In the genomic region with DNA sequence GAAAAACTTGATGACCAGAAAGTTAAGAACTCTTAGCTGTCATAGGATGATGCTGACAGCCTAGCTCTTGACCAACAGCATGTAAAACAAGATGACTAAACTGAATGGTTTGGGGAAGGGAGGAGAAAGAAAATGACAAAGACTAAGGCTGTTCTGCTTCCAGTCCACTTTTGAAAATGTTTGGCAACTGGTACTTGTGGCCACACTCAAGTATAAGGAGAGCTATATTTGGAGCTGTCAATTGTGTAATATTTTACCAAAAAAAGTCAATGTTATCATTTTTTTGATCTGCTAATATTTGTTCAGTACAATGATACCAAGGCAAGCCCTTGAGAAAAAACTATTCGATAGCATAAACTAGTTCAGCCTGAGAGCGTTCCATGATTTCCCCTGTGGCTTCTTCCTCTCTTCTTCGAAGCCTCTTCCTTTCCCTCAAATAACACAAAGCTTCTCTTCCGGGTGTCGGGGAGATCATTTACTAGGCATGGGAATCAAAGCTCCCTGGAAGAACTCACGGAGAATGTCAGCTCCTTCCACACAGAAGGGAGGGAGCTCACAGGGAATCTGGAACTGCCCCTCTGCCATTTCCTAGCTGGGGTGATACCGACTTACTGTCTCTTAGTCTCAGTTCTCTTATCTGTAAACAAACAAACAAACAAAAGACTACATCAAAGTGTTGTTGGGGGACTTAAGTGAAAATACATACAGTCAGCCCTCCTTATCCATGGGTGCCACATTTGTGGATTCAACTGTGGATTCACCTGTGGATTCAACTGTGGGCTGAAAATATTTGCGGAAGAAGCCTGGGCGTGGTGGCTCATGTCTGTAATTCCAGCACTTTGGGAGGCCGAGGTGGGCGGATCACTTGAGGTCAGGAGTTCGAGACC, we compare ENCODE assay signal across 15 cellular contexts.
DNase-seq lines count a peak whose midpoint lies in the region; ATAC-seq and TF ChIP-seq lines count a peak whose summit lies in the region.
"Had no signal": no experiment of that assay in that cellular context is flagged by ENCODE, and none has a peak within 500 bp of the region (broad histone marks: within the 10 kb centered on the region; RNA-seq: fewer than 3 reads in every experiment).

No MANE protein-coding gene starts in this region.

- H3K4me3 Mint-ChIP-seq in HFFc6: no peak overlapping the region
- H3K4me3 Mint-ChIP-seq: activated CD8-positive, alpha-beta memory T cell treated with anti-CD3 and anti-CD28 coated beads, Interleukin-2, amount 10 ng/mL, durations not matched to agents 7 days and 5 days; B cell had no signal

- peak overlapping the region; percentile 42; the same call in 1 of the 2 replicates for H3K4me3 ChIP-seq in ACC112 (ENCODE audit: low read depth, low read length)
- H3K4me3 ChIP-seq in choroid plexus epithelial cell (ENCODE audit: low read depth, low read length): no peak overlapping the region
- H3K4me3 ChIP-seq in mesenchymal stem cell (ENCODE audit: insufficient read depth in 1 of 2, low read depth in 1 of 2, low read length in 2 of 2): peak overlapping the region in 1 of 2 experiments; percentile 32

- no peak overlapping the region for H2BK120ac ChIP-seq in mesenchymal stem cell (ENCODE audit: low read depth, low read length)

- no peak overlapping the region for H2BK5ac ChIP-seq in mesenchymal stem cell (ENCODE audit: low read depth, low read length, poor library complexity, severe bottlenecking)

- no peak overlapping the region for H3K18ac ChIP-seq in mesenchymal stem cell (ENCODE audit: low read depth in 1 of 2, low read length in 2 of 2)

- intact Hi-C loops in posterior cingulate gyrus (cut with DNase I): no loop called here

- H3K4me2 ChIP-seq in mesenchymal stem cell (ENCODE audit: low read length, poor library complexity, severe bottlenecking): no peak overlapping the region
- H3K4me2 ChIP-seq: KMS-11 had no signal

- H3K4me1 ChIP-seq in ACC112 (ENCODE audit: control insufficient read depth, insufficient read depth, low read length, unreplicated experiment) (peaks cover 19% of the 10 kb centered on the region), mesenchymal stem cell (ENCODE audit: control insufficient read depth, insufficient read depth, low read depth, low read length) (peaks cover 2% of the 10 kb centered on the region)

- H3K36me3 Mint-ChIP-seq in HFFc6 (ENCODE audit: low read depth): no peaks in the 10 kb centered on the region
- H3K36me3 Mint-ChIP-seq: activated CD8-positive, alpha-beta memory T cell treated with anti-CD3 and anti-CD28 coated beads, Interleukin-2, amount 10 ng/mL, durations not matched to agents 7 days and 5 days had no signal

- H4K8ac ChIP-seq in mesenchymal stem cell (ENCODE audit: low read length): no peak overlapping the region

- peak overlapping the region; percentile 69 for H3K27ac Mint-ChIP-seq in HFFc6
- H3K27ac Mint-ChIP-seq: activated CD8-positive, alpha-beta memory T cell treated with anti-CD3 and anti-CD28 coated beads, Interleukin-2, amount 10 ng/mL, durations not matched to agents 7 days and 5 days; B cell had no signal

- peaks cover 40% of the 10 kb centered on the region for H3K4me1 Mint-ChIP-seq in HFFc6 (ENCODE audit: low read depth)
- H3K4me1 Mint-ChIP-seq: activated CD8-positive, alpha-beta memory T cell treated with anti-CD3 and anti-CD28 coated beads, Interleukin-2, amount 10 ng/mL, durations not matched to agents 7 days and 5 days; B cell had no signal

- H3K36me3 ChIP-seq in ACC112 (ENCODE audit: insufficient read depth, low read length): no peaks in the 10 kb centered on the region
- no peaks in the 10 kb centered on the region for H3K36me3 ChIP-seq in mesenchymal stem cell (ENCODE audit: control insufficient read depth in 1 of 2, insufficient read depth in 2 of 2, low read depth in 1 of 2, low read length in 2 of 2)

- 59% methylated on average over 11 of the region's 12 CpGs for WGBS in mesenchymal stem cell

- H3K23ac ChIP-seq in mesenchymal stem cell (ENCODE audit: low read length in 2 of 2): no peak overlapping the region

- H4K91ac ChIP-seq in mesenchymal stem cell (ENCODE audit: low read length): no peak overlapping the region

- H3K27me3 ChIP-seq in ACC112 (ENCODE audit: insufficient read depth, low read length): no peaks in the 10 kb centered on the region
- no peaks in the 10 kb centered on the region for H3K27me3 ChIP-seq in mesenchymal stem cell (ENCODE audit: control insufficient read depth in 1 of 2, insufficient read depth in 1 of 2, low read length in 2 of 2)

- H3K27ac ChIP-seq in ACC112 (ENCODE audit: low read depth, low read length): peak overlapping the region; percentile 62
- H3K27ac ChIP-seq in mesenchymal stem cell (ENCODE audit: low read length, poor library complexity, severe bottlenecking): no peak overlapping the region
- H3K27ac ChIP-seq: KMS-11 had no signal

- H3K4ac ChIP-seq in mesenchymal stem cell (ENCODE audit: low read depth in 1 of 2, low read length in 2 of 2): no peak overlapping the region

- no peak overlapping the region for H2BK12ac ChIP-seq in mesenchymal stem cell (ENCODE audit: low read length in 2 of 2)

- no peak overlapping the region for H2BK15ac ChIP-seq in mesenchymal stem cell (ENCODE audit: low read depth, poor library complexity, severe bottlenecking)

- no peaks in the 10 kb centered on the region for H3K79me2 ChIP-seq in ACC112 (ENCODE audit: control insufficient read depth, insufficient read depth, low read length, unreplicated experiment)

- peaks cover 26% of the 10 kb centered on the region for H3K79me1 ChIP-seq in mesenchymal stem cell (replicated peaks; ENCODE audit: low read length, poor library complexity, severe bottlenecking)

- no peak overlapping the region for H3K14ac ChIP-seq in mesenchymal stem cell (ENCODE audit: low read length in 2 of 2)

- no peak for ATAC-seq in GM21723 (IDR thresholded peaks at IDR 0.05; ENCODE audit: unreplicated experiment)
- ATAC-seq: activated CD8-positive, alpha-beta memory T cell treated with anti-CD3 and anti-CD28 coated beads, Interleukin-2, amount 10 ng/mL, durations not matched to agents 7 days and 5 days had no signal

- no peak for TF ChIP-seq CTCF in HFFc6 (IDR thresholded peaks at IDR 0.05)
- no peak for TF ChIP-seq CTCF in choroid plexus epithelial cell (conservative IDR thresholded peaks at IDR 0.05; ENCODE audit: low read depth, low read length)

- H2AFZ ChIP-seq in ACC112 (ENCODE audit: low read length, unreplicated experiment) (peak overlapping the region; percentile 96), mesenchymal stem cell (ENCODE audit: low read depth, low read length) (no peak overlapping the region)

- DNase-seq in HFFc6 (peak; percentile 70), choroid plexus epithelial cell (ENCODE audit: low read depth) (peak; percentile 46), mesenchymal stem cell (peak; percentile 43), posterior cingulate gyrus (no peak), KBM-7 (no peak)
- no peak for DNase-seq in effector CD4-positive, alpha-beta T cell
- DNase-seq: activated CD8-positive, alpha-beta memory T cell treated with anti-CD3 and anti-CD28 coated beads, Interleukin-2, amount 10 ng/mL, durations not matched to agents 7 days and 5 days; anterior cingulate cortex; occipital lobe; RPMI8226; stimulated activated CD4-positive, alpha-beta T cell treated with anti-CD3 and anti-CD28 coated beads, Interleukin-4, amount 100 ng/mL, for 24 hours had no signal

- H3K9me3 ChIP-seq in mesenchymal stem cell (ENCODE audit: control insufficient read depth, low read length): no peaks in the 10 kb centered on the region

- peaks cover 2% of the 10 kb centered on the region; the same call in 1 of the 2 replicates for H3K27me3 Mint-ChIP-seq in HFFc6 (ENCODE audit: insufficient read depth)
- H3K27me3 Mint-ChIP-seq: activated CD8-positive, alpha-beta memory T cell treated with anti-CD3 and anti-CD28 coated beads, Interleukin-2, amount 10 ng/mL, durations not matched to agents 7 days and 5 days had no signal

- H3K9ac ChIP-seq in mesenchymal stem cell (ENCODE audit: low read length): peak overlapping the region; percentile 68
- H3K9ac ChIP-seq: KMS-11 had no signal

- in situ Hi-C loops in KBM-7 (cut with MboI; ENCODE audit: low pct_unique_long_range_greater_than_20kb, low sequenced_read_pairs): no loop called here

- no peaks in the 10 kb centered on the region for H3K9me3 Mint-ChIP-seq in HFFc6

- no peak overlapping the region for H2AK5ac ChIP-seq in mesenchymal stem cell (ENCODE audit: low read length, severe bottlenecking)

Comparison
In these comparisons a context has a peak if more than half of its experiments do, and no peak if none do; other contexts are left out.
1. DNase-seq: peak in HFFc6 (single experiment), choroid plexus epithelial cell (single experiment) and mesenchymal stem cell (single experiment); none in posterior cingulate gyrus (0 of 10), effector CD4-positive, alpha-beta T cell (single experiment) and KBM-7 (single experiment).